ENCODE assay signal across 1 cellular context in genomic region chr15:78872155-78872971, GRCh38.
TF ChIP-seq lines count a peak whose summit lies in the region.

A gene with protein sequence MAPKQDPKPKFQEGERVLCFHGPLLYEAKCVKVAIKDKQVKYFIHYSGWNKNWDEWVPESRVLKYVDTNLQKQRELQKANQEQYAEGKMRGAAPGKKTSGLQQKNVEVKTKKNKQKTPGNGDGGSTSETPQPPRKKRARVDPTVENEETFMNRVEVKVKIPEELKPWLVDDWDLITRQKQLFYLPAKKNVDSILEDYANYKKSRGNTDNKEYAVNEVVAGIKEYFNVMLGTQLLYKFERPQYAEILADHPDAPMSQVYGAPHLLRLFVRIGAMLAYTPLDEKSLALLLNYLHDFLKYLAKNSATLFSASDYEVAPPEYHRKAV (plus strand): TSS chr15:78872890. CDS start chr15:78873018, 128 bp downstream.

TF ChIP-seq in GM23338, 12 proteins besides CTCF, POLR2A, EP300 and RAD21 (continued from another document):
- TF ChIP-seq ZNF462 (CRISPR knock-in tag; IDR thresholded peaks at IDR 0.05) = no peak
- TF ChIP-seq NANOG (IDR thresholded peaks at IDR 0.05; ENCODE audit: borderline replicate concordance) = no peak
- no peak for TF ChIP-seq ZNF331 (CRISPR knock-in tag; IDR thresholded peaks at IDR 0.05; ENCODE audit: low read depth)
- no peak for TF ChIP-seq JUNB (IDR thresholded peaks at IDR 0.05; ENCODE audit: unreplicated experiment)
- TF ChIP-seq STAT1 (IDR thresholded peaks at IDR 0.05; ENCODE audit: unreplicated experiment) = no peak
- 0 out of 2 replicates have a peak, but pooled peaks have one; percentile 27 for TF ChIP-seq POLR2AphosphoS5 (IDR thresholded peaks at IDR 0.05; ENCODE audit: low read depth)
- no peak for TF ChIP-seq EZH2 (IDR thresholded peaks at IDR 0.05; ENCODE audit: low read depth, unreplicated experiment)
